Comparison of ENCODE assay signal across 1 cellular context in genomic region chr9:92189782-92190535, GRCh38.
TF ChIP-seq lines count a peak whose summit lies in the region.

No MANE protein-coding gene starts in this region.

TF ChIP-seq in IMR-90, 13 proteins besides CTCF, POLR2A, EP300 and RAD21 (continued from another document):
- no peak for TF ChIP-seq ELK1 (IDR thresholded peaks at IDR 0.05; ENCODE audit: borderline replicate concordance, low read depth, low read length)
- TF ChIP-seq MAZ (IDR thresholded peaks at IDR 0.05; ENCODE audit: borderline replicate concordance, low read depth, low read length): no peak
- TF ChIP-seq SMC3 (IDR thresholded peaks at IDR 0.05; ENCODE audit: low read depth, low read length): no peak
- TF ChIP-seq RFX5 (IDR thresholded peaks at IDR 0.05; ENCODE audit: low read depth, low read length): no peak
